2 cellular contexts compared by ENCODE assay signal in the genomic region with DNA sequence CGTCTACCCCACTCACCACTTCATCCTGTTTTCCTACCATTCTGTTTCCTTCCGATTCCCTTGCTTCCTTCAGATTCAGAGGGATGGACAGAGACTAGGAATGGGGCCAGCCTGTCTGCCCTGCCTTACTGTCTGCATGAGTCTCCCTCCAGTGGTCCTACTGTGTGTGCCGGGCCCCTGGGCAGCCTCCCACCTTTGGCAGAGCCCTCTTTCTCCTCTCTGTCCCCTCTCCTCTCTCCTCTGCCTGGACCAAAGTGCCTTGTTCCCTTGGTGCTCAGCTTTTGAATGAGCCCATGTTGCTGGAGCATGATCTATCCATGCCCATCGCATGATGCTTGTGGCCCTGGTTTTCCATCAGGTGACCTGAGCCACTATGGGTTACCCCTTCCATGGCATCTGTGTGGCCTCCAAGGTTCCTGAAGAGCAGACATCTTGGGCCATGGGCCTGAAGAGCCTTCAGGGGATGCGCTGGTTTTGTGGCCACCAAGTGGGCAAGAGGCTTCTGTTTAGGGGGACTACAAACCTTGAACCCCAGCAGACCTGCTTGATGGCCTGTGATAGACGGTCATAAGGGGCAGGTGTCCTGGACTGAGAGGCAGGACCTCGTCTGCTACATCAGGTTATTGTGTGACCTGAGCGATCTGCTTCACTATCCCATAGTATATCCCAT.
TF ChIP-seq lines count a peak whose summit lies in the region.

No MANE protein-coding gene starts in this region.

TF ChIP-seq in SK-N-SH, 30 proteins besides CTCF, POLR2A, EP300 and RAD21 (continued from another document):
- TF ChIP-seq, protein P1, sequence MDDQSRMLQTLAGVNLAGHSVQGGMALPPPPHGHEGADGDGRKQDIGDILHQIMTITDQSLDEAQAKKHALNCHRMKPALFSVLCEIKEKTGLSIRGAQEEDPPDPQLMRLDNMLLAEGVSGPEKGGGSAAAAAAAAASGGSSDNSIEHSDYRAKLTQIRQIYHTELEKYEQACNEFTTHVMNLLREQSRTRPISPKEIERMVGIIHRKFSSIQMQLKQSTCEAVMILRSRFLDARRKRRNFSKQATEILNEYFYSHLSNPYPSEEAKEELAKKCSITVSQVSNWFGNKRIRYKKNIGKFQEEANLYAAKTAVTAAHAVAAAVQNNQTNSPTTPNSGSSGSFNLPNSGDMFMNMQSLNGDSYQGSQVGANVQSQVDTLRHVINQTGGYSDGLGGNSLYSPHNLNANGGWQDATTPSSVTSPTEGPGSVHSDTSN (IDR thresholded peaks at IDR 0.05) = no peak
- TF ChIP-seq TEAD4 (IDR thresholded peaks at IDR 0.05; ENCODE audit: borderline replicate concordance, insufficient read depth) (no peak), TAF1 (IDR thresholded peaks at IDR 0.05; ENCODE audit: borderline replicate concordance, low read depth, low read length) (no peak), FOXJ3 (CRISPR knock-in tag; IDR thresholded peaks at IDR 0.05) (no peak), RCOR1 (IDR thresholded peaks at IDR 0.05; ENCODE audit: low read length) (no peak), POLR2AphosphoS5 (IDR thresholded peaks at IDR 0.05; ENCODE audit: low read depth, low read length) (no peak), CHD2 (IDR thresholded peaks at IDR 0.05; ENCODE audit: low read length, partially characterized antibody) (no peak), TCF12 (IDR thresholded peaks at IDR 0.05) (no peak), GABPA (IDR thresholded peaks at IDR 0.05; ENCODE audit: low read depth) (no peak), FOSL2 (IDR thresholded peaks at IDR 0.05; ENCODE audit: borderline replicate concordance, low read depth) (no peak), GATA2 (CRISPR knock-in tag; IDR thresholded peaks at IDR 0.05) (no peak), RFX5 (IDR thresholded peaks at IDR 0.05; ENCODE audit: low read length) (no peak), ELF1 (IDR thresholded peaks at IDR 0.05) (no peak)
- TF ChIP-seq, protein P2, sequence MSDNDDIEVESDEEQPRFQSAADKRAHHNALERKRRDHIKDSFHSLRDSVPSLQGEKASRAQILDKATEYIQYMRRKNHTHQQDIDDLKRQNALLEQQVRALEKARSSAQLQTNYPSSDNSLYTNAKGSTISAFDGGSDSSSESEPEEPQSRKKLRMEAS (IDR thresholded peaks at IDR 0.05; ENCODE audit: low read depth) = no peak
- TF ChIP-seq, protein P3, sequence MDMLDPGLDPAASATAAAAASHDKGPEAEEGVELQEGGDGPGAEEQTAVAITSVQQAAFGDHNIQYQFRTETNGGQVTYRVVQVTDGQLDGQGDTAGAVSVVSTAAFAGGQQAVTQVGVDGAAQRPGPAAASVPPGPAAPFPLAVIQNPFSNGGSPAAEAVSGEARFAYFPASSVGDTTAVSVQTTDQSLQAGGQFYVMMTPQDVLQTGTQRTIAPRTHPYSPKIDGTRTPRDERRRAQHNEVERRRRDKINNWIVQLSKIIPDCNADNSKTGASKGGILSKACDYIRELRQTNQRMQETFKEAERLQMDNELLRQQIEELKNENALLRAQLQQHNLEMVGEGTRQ (IDR thresholded peaks at IDR 0.05; ENCODE audit: borderline replicate concordance, low read depth, low read length) = no peak
- TF ChIP-seq, protein P4, sequence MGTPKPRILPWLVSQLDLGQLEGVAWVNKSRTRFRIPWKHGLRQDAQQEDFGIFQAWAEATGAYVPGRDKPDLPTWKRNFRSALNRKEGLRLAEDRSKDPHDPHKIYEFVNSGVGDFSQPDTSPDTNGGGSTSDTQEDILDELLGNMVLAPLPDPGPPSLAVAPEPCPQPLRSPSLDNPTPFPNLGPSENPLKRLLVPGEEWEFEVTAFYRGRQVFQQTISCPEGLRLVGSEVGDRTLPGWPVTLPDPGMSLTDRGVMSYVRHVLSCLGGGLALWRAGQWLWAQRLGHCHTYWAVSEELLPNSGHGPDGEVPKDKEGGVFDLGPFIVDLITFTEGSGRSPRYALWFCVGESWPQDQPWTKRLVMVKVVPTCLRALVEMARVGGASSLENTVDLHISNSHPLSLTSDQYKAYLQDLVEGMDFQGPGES (IDR thresholded peaks at IDR 0.05; ENCODE audit: low read depth, low read length) = no peak

TF ChIP-seq in SK-N-SH treated with all-trans-retinoic acid at 6 μM for 48 hours, 23 proteins besides CTCF, POLR2A, EP300 and RAD21 (continued from another document):
- TF ChIP-seq, protein P5, sequence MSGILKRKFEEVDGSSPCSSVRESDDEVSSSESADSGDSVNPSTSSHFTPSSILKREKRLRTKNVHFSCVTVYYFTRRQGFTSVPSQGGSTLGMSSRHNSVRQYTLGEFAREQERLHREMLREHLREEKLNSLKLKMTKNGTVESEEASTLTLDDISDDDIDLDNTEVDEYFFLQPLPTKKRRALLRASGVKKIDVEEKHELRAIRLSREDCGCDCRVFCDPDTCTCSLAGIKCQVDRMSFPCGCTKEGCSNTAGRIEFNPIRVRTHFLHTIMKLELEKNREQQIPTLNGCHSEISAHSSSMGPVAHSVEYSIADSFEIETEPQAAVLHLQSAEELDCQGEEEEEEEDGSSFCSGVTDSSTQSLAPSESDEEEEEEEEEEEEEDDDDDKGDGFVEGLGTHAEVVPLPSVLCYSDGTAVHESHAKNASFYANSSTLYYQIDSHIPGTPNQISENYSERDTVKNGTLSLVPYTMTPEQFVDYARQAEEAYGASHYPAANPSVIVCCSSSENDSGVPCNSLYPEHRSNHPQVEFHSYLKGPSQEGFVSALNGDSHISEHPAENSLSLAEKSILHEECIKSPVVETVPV (CRISPR knock-in tag; IDR thresholded peaks at IDR 0.05) = no peak
- TF ChIP-seq TCF4 (CRISPR knock-in tag; IDR thresholded peaks at IDR 0.05; ENCODE audit: borderline replicate concordance) (no peak), RARB (CRISPR knock-in tag; IDR thresholded peaks at IDR 0.05) (no peak), ZNF70 (CRISPR knock-in tag; IDR thresholded peaks at IDR 0.05) (no peak), PPARA (CRISPR knock-in tag; IDR thresholded peaks at IDR 0.05; ENCODE audit: borderline replicate concordance) (no peak), BACH2 (CRISPR knock-in tag; IDR thresholded peaks at IDR 0.05; ENCODE audit: borderline replicate concordance) (no peak), ESRRG (CRISPR knock-in tag; IDR thresholded peaks at IDR 0.05) (no peak), ARNTL (CRISPR knock-in tag; IDR thresholded peaks at IDR 0.05; ENCODE audit: borderline replicate concordance, low read depth) (no peak), SNAI2 (CRISPR knock-in tag; IDR thresholded peaks at IDR 0.05) (no peak)
- TF ChIP-seq, protein P6, sequence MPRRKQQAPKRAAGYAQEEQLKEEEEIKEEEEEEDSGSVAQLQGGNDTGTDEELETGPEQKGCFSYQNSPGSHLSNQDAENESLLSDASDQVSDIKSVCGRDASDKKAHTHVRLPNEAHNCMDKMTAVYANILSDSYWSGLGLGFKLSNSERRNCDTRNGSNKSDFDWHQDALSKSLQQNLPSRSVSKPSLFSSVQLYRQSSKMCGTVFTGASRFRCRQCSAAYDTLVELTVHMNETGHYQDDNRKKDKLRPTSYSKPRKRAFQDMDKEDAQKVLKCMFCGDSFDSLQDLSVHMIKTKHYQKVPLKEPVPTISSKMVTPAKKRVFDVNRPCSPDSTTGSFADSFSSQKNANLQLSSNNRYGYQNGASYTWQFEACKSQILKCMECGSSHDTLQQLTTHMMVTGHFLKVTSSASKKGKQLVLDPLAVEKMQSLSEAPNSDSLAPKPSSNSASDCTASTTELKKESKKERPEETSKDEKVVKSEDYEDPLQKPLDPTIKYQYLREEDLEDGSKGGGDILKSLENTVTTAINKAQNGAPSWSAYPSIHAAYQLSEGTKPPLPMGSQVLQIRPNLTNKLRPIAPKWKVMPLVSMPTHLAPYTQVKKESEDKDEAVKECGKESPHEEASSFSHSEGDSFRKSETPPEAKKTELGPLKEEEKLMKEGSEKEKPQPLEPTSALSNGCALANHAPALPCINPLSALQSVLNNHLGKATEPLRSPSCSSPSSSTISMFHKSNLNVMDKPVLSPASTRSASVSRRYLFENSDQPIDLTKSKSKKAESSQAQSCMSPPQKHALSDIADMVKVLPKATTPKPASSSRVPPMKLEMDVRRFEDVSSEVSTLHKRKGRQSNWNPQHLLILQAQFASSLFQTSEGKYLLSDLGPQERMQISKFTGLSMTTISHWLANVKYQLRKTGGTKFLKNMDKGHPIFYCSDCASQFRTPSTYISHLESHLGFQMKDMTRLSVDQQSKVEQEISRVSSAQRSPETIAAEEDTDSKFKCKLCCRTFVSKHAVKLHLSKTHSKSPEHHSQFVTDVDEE (CRISPR knock-in tag; IDR thresholded peaks at IDR 0.05) = no peak
- TF ChIP-seq, protein P7, sequence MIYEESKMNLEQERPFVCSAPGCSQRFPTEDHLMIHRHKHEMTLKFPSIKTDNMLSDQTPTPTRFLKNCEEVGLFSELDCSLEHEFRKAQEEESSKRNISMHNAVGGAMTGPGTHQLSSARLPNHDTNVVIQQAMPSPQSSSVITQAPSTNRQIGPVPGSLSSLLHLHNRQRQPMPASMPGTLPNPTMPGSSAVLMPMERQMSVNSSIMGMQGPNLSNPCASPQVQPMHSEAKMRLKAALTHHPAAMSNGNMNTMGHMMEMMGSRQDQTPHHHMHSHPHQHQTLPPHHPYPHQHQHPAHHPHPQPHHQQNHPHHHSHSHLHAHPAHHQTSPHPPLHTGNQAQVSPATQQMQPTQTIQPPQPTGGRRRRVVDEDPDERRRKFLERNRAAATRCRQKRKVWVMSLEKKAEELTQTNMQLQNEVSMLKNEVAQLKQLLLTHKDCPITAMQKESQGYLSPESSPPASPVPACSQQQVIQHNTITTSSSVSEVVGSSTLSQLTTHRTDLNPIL (CRISPR knock-in tag; IDR thresholded peaks at IDR 0.05; ENCODE audit: low read depth) = no peak
- TF ChIP-seq, protein P8, sequence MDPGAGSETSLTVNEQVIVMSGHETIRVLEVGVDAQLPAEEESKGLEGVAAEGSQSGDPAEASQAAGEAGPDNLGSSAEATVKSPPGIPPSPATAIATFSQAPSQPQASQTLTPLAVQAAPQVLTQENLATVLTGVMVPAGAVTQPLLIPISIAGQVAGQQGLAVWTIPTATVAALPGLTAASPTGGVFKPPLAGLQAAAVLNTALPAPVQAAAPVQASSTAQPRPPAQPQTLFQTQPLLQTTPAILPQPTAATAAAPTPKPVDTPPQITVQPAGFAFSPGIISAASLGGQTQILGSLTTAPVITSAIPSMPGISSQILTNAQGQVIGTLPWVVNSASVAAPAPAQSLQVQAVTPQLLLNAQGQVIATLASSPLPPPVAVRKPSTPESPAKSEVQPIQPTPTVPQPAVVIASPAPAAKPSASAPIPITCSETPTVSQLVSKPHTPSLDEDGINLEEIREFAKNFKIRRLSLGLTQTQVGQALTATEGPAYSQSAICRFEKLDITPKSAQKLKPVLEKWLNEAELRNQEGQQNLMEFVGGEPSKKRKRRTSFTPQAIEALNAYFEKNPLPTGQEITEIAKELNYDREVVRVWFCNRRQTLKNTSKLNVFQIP (CRISPR knock-in tag; IDR thresholded peaks at IDR 0.05; ENCODE audit: borderline replicate concordance, low read depth) = no peak
TF ChIP-seq in SK-N-SH treated with all-trans-retinoic acid at 6 μM for 48 hours: peak in this region for 0.
